In genomic region chr1:156140879-156141707, GRCh38 we compare ENCODE assay signal across 8 cellular contexts.
A peak's percentile ranks its signal among the peaks of the same experiment; 100 is the strongest.
DNase-seq lines count a peak whose midpoint lies in the region; ATAC-seq, FAIRE-seq and TF ChIP-seq lines count a peak whose summit lies in the region.

No MANE protein-coding gene starts in this region.

- no peak for DNase-seq in T-helper 1 cell
- peak; percentile 51 for DNase-seq in T-helper 22 cell (ENCODE audit: low read depth)
- DNase-seq in erythroblast (lab: John Stamatoyannopoulos, UW), result peak in 1 of 2 experiments; percentile 43
- DNase-seq in nucleus accumbens (lab: John Stamatoyannopoulos, UW), result peak in 32 of 56 donors; percentile 10 to 80 (median 37)
- DNase-seq in HPDE6-E6E7 (ENCODE audit: extremely low spot score), result no peak
- DNase-seq in HTR-8/SVneo (ENCODE audit: insufficient read length, low spot score), result no peak

- H3K9me3 Mint-ChIP-seq in T-helper 1 cell treated with Interleukin-12 subunit alpha and Interleukin-12 subunit beta and Interleukin-4 antibody, amounts not matched to agents 30 μg/mL and 1 μg/mL, for 36 hours, result no peaks in the 10 kb centered on the region

- FAIRE-seq in HTR-8/SVneo (lab: Jason Lieb, UNC), result no peak

- H3K27ac Mint-ChIP-seq in T-helper 1 cell treated with Interleukin-12 subunit alpha and Interleukin-12 subunit beta and Interleukin-4 antibody, amounts not matched to agents 30 μg/mL and 1 μg/mL, for 36 hours, result peak overlapping the region; percentile 47

- peaks cover 11% of the 10 kb centered on the region for H3K4me1 Mint-ChIP-seq in T-helper 1 cell treated with Interleukin-12 subunit alpha and Interleukin-12 subunit beta and Interleukin-4 antibody, amounts not matched to agents 30 μg/mL and 1 μg/mL, for 36 hours (ENCODE audit: low read depth)

- ATAC-seq in GM21723 (IDR thresholded peaks at IDR 0.05; ENCODE audit: unreplicated experiment), result no peak

- no peak overlapping the region for H3K4me3 Mint-ChIP-seq in T-helper 1 cell treated with Interleukin-12 subunit alpha and Interleukin-12 subunit beta and Interleukin-4 antibody, amounts not matched to agents 30 μg/mL and 1 μg/mL, for 36 hours

- peak; percentile 41 for TF ChIP-seq POLR2A in erythroblast (IDR thresholded peaks at IDR 0.05; ENCODE audit: low read length)

- H3K27me3 Mint-ChIP-seq in T-helper 1 cell treated with Interleukin-12 subunit alpha and Interleukin-12 subunit beta and Interleukin-4 antibody, amounts not matched to agents 30 μg/mL and 1 μg/mL, for 36 hours (ENCODE audit: low read depth), result no peaks in the 10 kb centered on the region

- H3K36me3 Mint-ChIP-seq in T-helper 1 cell treated with Interleukin-12 subunit alpha and Interleukin-12 subunit beta and Interleukin-4 antibody, amounts not matched to agents 30 μg/mL and 1 μg/mL, for 36 hours (ENCODE audit: low read depth), result no peaks in the 10 kb centered on the region

Comparison
In these comparisons a context has a peak if more than half of its experiments do, and no peak if none do; other contexts are left out.
1. DNase-seq: peak in T-helper 22 cell (single experiment) and nucleus accumbens (32 of 56); none in T-helper 1 cell (0 of 5), HPDE6-E6E7 (single experiment) and HTR-8/SVneo (single experiment).